In the genomic region with DNA sequence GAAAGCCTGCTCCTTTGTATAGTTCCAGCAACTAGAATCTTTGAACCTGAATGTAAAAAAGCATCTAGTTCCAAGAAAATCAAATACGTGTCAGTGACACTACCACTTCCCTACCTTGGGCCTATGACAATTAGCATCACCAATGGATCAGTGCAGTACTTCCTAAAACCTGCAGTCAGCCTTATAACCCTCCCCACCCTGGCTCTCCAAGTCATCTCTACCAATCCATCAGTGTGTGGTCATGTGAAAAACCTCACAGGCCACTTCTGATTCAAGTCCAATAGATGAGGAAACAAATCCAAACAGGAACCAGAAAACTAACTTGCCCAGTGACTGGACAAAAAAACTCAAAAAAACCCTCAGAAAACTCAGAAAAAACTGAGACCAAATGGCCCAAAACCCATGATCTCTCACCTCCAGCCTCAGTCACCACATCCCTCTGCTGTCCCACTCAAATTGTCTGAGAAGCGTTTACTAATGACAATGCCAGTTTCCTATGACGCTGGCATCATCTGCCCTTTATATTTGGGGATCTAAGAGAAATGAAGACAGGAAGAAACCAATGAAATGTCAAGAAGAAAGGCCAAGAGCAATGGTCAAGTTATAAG, we compare ENCODE assay signal across 19 cellular contexts. TPM values are rescaled to one million over a fixed set of nuclear protein-coding genes. Genes with fewer than 3 reads are reported as not detected.
DNase-seq lines count a peak whose midpoint lies in the region; ATAC-seq and TF ChIP-seq lines count a peak whose summit lies in the region.
"Had no signal": no experiment of that assay in that cellular context is flagged by ENCODE, and none has a peak within 500 bp of the region (broad histone marks: within the 10 kb centered on the region; RNA-seq: fewer than 3 reads in every experiment).

No MANE protein-coding gene starts in this region.

- H3K27me3 ChIP-seq in lower lobe of right lung (ENCODE audit: low read depth): no peaks in the 10 kb centered on the region
- H3K27me3 ChIP-seq: ovary had no signal

- H3K36me3 ChIP-seq in lower lobe of right lung: no peaks in the 10 kb centered on the region
- H3K36me3 ChIP-seq: ovary had no signal

- DNase-seq in activated naive CD4-positive, alpha-beta T cell treated with anti-CD3 and anti-CD28 coated beads for 36 hours: no peak
- DNase-seq in coronary artery (ENCODE audit: low spot score) (peak; percentile 16), lower lobe of right lung (no peak)
- DNase-seq: activated CD4-positive, alpha-beta memory T cell treated with anti-CD3 and anti-CD28 coated beads for 36 hours; DMS53; NCI-H748 treated with DMSO at 0.1 percent for 48 hours; ovary had no signal

- no peaks in the 10 kb centered on the region for H3K36me3 Mint-ChIP-seq in activated naive CD4-positive, alpha-beta T cell treated with anti-CD3 and anti-CD28 coated beads, Interleukin-2, amount 50 U/mL, for 24 hours
- no peaks in the 10 kb centered on the region for H3K36me3 Mint-ChIP-seq in activated naive CD4-positive, alpha-beta T cell treated with anti-CD3 and anti-CD28 coated beads for 36 hours (ENCODE audit: low read depth)
- H3K36me3 Mint-ChIP-seq in stimulated activated memory B cell treated with anti-CD40 and anti-IgM and Interleukin-4, amounts not matched to agents 10 μg/mL and 1 μg/mL and 100 μg/mL, for 72 hours: no peaks in the 10 kb centered on the region
- H3K36me3 Mint-ChIP-seq: activated CD4-positive, alpha-beta memory T cell treated with anti-CD3 and anti-CD28 coated beads for 36 hours; activated naive CD8-positive, alpha-beta T cell had no signal

- no peaks in the 10 kb centered on the region for H3K9me3 Mint-ChIP-seq in activated naive CD4-positive, alpha-beta T cell treated with anti-CD3 and anti-CD28 coated beads, Interleukin-2, amount 50 U/mL, for 24 hours
- no peaks in the 10 kb centered on the region for H3K9me3 Mint-ChIP-seq in activated naive CD4-positive, alpha-beta T cell treated with anti-CD3 and anti-CD28 coated beads for 36 hours
- H3K9me3 Mint-ChIP-seq in stimulated activated memory B cell treated with anti-CD40 and anti-IgM and Interleukin-4, amounts not matched to agents 10 μg/mL and 1 μg/mL and 100 μg/mL, for 72 hours: no peaks in the 10 kb centered on the region
- H3K9me3 Mint-ChIP-seq: activated CD4-positive, alpha-beta memory T cell treated with anti-CD3 and anti-CD28 coated beads for 36 hours; HFFc6 had no signal

- intact Hi-C loops in activated naive CD4-positive, alpha-beta T cell treated with anti-CD3 and anti-CD28 coated beads for 36 hours (cut with micrococcal nuclease): loop anchor here (1.0 kb wide), 1 partner anchor 26 kb away; no protein-coding TSS in a partner anchor
- intact Hi-C loops in lower lobe of right lung (cut with DNase I): no loop called here

- no peak for TF ChIP-seq CTCF in coronary artery (IDR thresholded peaks at IDR 0.05)
- no peak for TF ChIP-seq CTCF in lower lobe of right lung (IDR thresholded peaks at IDR 0.05)

- H3K4me3 ChIP-seq in coronary artery: no peak overlapping the region
- H3K4me3 ChIP-seq in lower lobe of right lung: no peak overlapping the region
- H3K4me3 ChIP-seq: lung, ovary had no signal

- peaks cover 6% of the 10 kb centered on the region for H3K4me1 Mint-ChIP-seq in activated naive CD4-positive, alpha-beta T cell treated with anti-CD3 and anti-CD28 coated beads, Interleukin-2, amount 50 U/mL, for 24 hours
- no peaks in the 10 kb centered on the region for H3K4me1 Mint-ChIP-seq in activated naive CD4-positive, alpha-beta T cell treated with anti-CD3 and anti-CD28 coated beads for 36 hours (ENCODE audit: low read depth)
- no peaks in the 10 kb centered on the region for H3K4me1 Mint-ChIP-seq in stimulated activated memory B cell treated with anti-CD40 and anti-IgM and Interleukin-4, amounts not matched to agents 10 μg/mL and 1 μg/mL and 100 μg/mL, for 72 hours

- CTCF ChIA-PET in activated naive CD4-positive, alpha-beta T cell treated with anti-CD3 and anti-CD28 coated beads for 36 hours (lab: Charles Lee): no interaction called here

- H3K27me3 Mint-ChIP-seq in activated naive CD4-positive, alpha-beta T cell treated with anti-CD3 and anti-CD28 coated beads, Interleukin-2, amount 50 U/mL, for 24 hours: no peaks in the 10 kb centered on the region
- H3K27me3 Mint-ChIP-seq in activated naive CD4-positive, alpha-beta T cell treated with anti-CD3 and anti-CD28 coated beads for 36 hours (ENCODE audit: low read depth): no peaks in the 10 kb centered on the region
- H3K27me3 Mint-ChIP-seq in stimulated activated memory B cell treated with anti-CD40 and anti-IgM and Interleukin-4, amounts not matched to agents 10 μg/mL and 1 μg/mL and 100 μg/mL, for 72 hours: no peaks in the 10 kb centered on the region
- H3K27me3 Mint-ChIP-seq: activated CD4-positive, alpha-beta memory T cell treated with anti-CD3 and anti-CD28 coated beads for 36 hours; activated naive CD8-positive, alpha-beta T cell had no signal

- H3K9me3 ChIP-seq in lower lobe of right lung: no peaks in the 10 kb centered on the region
- H3K9me3 ChIP-seq: ovary had no signal

- H3K4me3 Mint-ChIP-seq in activated naive CD4-positive, alpha-beta T cell treated with anti-CD3 and anti-CD28 coated beads, Interleukin-2, amount 50 U/mL, for 24 hours: no peak overlapping the region
- H3K4me3 Mint-ChIP-seq in activated naive CD4-positive, alpha-beta T cell treated with anti-CD3 and anti-CD28 coated beads for 36 hours: no peak overlapping the region
- no peak overlapping the region for H3K4me3 Mint-ChIP-seq in stimulated activated memory B cell treated with anti-CD40 and anti-IgM and Interleukin-4, amounts not matched to agents 10 μg/mL and 1 μg/mL and 100 μg/mL, for 72 hours
- H3K4me3 Mint-ChIP-seq: activated CD4-positive, alpha-beta memory T cell treated with anti-CD3 and anti-CD28 coated beads for 36 hours; activated naive CD8-positive, alpha-beta T cell; HFFc6 had no signal

- H3K27ac Mint-ChIP-seq in activated naive CD4-positive, alpha-beta T cell treated with anti-CD3 and anti-CD28 coated beads, Interleukin-2, amount 50 U/mL, for 24 hours: peak overlapping the region; percentile 38
- no peak overlapping the region for H3K27ac Mint-ChIP-seq in activated naive CD4-positive, alpha-beta T cell treated with anti-CD3 and anti-CD28 coated beads for 36 hours
- H3K27ac Mint-ChIP-seq in stimulated activated memory B cell treated with anti-CD40 and anti-IgM and Interleukin-4, amounts not matched to agents 10 μg/mL and 1 μg/mL and 100 μg/mL, for 72 hours: no peak overlapping the region
- H3K27ac Mint-ChIP-seq: activated CD4-positive, alpha-beta memory T cell treated with anti-CD3 and anti-CD28 coated beads for 36 hours; activated naive CD8-positive, alpha-beta T cell; HFFc6 had no signal

- peaks cover 4% of the 10 kb centered on the region for H3K4me1 ChIP-seq in lower lobe of right lung

- H3K27ac ChIP-seq in coronary artery (no peak overlapping the region), lower lobe of right lung (no peak overlapping the region)
- H3K27ac ChIP-seq: C4-2B, KMS-11, ovary, VCaP had no signal

- ATAC-seq in lower lobe of right lung (peak; percentile 34 to 82), GM21576 (IDR thresholded peaks at IDR 0.05; ENCODE audit: unreplicated experiment) (no peak), HG03139 (IDR thresholded peaks at IDR 0.05; ENCODE audit: unreplicated experiment) (no peak), HG03175 (IDR thresholded peaks at IDR 0.05; ENCODE audit: unreplicated experiment) (no peak)
- ATAC-seq in stimulated activated memory B cell treated with anti-CD40 and anti-IgM and Interleukin-4, amounts not matched to agents 10 μg/mL and 1 μg/mL and 100 μg/mL, for 72 hours: no peak
- ATAC-seq: sciatic nerve had no signal

RNA-seq across cellular contexts. Expression of a gene that starts 43.3 kb away (rescaled TPM):
- under 1 TPM; 0.33 to 0.64 TPM for total RNA-seq in activated naive CD4-positive, alpha-beta T cell treated with anti-CD3 and anti-CD28 coated beads for 36 hours
- 8.2 TPM for total RNA-seq in lower lobe of right lung

Comparison
In these comparisons a context has a peak if more than half of its experiments do, and no peak if none do; other contexts are left out.
1. ATAC-seq: peak in lower lobe of right lung (2 of 2); none in GM21576 (single experiment), HG03139 (single experiment), HG03175 (single experiment) and stimulated activated memory B cell treated with anti-CD40 and anti-IgM and Interleukin-4, amounts not matched to agents 10 μg/mL and 1 μg/mL and 100 μg/mL, for 72 hours (single experiment).